ENCODE assay signal across 1 cellular context in the genomic region with DNA sequence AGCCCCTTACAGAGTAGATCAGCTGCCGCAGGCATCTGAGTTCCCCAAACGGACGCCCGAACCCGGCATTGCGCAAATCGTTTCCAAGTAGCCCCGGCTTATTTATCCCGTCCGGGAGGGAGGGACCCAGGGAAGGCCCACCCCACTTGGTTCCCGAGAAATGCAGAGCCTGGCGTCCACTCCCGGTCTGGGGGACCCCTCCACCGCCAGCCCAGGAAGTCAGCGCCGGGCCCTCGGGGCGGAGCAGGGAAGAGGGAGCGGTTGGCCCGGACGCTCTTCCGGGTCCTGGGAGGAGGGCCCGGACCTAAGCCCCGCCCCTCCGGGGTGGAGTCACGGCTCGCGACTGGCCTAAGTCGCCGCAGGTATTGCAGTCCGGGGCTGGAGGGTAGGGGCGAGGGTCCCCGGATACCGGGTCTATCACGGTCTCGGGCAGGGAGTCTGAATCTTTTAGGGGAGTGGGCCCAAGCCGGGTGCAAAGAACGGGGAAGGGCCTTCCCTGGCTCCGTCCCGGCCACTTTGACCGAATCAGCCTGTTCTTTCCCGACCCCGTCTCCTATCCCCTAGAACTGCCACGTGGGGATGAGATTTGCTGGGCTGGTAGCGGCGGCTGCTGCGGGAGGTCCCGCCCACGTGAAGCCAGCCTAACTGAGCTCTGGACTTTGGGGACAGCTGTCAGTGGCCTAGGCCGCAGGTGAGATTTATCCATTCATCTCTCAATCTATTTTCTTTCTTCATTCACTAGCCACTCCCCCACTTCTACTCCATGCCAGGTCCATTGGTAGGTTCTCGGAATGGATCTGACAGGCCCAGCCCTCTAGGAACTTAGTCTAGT.
A peak's percentile ranks its signal among the peaks of the same experiment; 100 is the strongest.
TF ChIP-seq lines count a peak whose summit lies in the region.

A gene with protein sequence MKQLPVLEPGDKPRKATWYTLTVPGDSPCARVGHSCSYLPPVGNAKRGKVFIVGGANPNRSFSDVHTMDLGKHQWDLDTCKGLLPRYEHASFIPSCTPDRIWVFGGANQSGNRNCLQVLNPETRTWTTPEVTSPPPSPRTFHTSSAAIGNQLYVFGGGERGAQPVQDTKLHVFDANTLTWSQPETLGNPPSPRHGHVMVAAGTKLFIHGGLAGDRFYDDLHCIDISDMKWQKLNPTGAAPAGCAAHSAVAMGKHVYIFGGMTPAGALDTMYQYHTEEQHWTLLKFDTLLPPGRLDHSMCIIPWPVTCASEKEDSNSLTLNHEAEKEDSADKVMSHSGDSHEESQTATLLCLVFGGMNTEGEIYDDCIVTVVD (plus strand): TSS at position 327 of the 832 bp plus-strand sequence. CDS start 2,472 bp downstream, outside the sequence.

TF ChIP-seq in HepG2, 621 proteins besides CTCF, POLR2A, EP300 and RAD21 (continued from another document and continues in another):
- TF ChIP-seq USF2 (IDR thresholded peaks at IDR 0.05; ENCODE audit: low read depth, low read length) = peak; percentile 41
- TF ChIP-seq USF2 (CRISPR knock-in tag; IDR thresholded peaks at IDR 0.05; ENCODE audit: borderline replicate concordance) = peak; percentile 70; the same call in 1 of the 2 replicates
- TF ChIP-seq ZFP90 (CRISPR knock-in tag; IDR thresholded peaks at IDR 0.05; ENCODE audit: borderline replicate concordance) = peak; percentile 20; the same call in 1 of the 2 replicates
- TF ChIP-seq AGO1 (IDR thresholded peaks at IDR 0.05; ENCODE audit: low read depth, low read length, poor library complexity, severe bottlenecking) = peak; percentile 39
- no peak for TF ChIP-seq ETS1 (CRISPR knock-in tag; IDR thresholded peaks at IDR 0.05)
- TF ChIP-seq, protein P1, sequence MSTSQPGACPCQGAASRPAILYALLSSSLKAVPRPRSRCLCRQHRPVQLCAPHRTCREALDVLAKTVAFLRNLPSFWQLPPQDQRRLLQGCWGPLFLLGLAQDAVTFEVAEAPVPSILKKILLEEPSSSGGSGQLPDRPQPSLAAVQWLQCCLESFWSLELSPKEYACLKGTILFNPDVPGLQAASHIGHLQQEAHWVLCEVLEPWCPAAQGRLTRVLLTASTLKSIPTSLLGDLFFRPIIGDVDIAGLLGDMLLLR (CRISPR knock-in tag; IDR thresholded peaks at IDR 0.05) = peak; percentile 82; the same call in 1 of the 2 replicates
- peak; percentile 38; the same call in 1 of the 2 replicates for TF ChIP-seq TIGD3 (CRISPR knock-in tag; IDR thresholded peaks at IDR 0.05; ENCODE audit: borderline replicate concordance)
- TF ChIP-seq ZNF691 (CRISPR knock-in tag; IDR thresholded peaks at IDR 0.05; ENCODE audit: borderline replicate concordance, low read depth) = 0 out of 2 replicates have a peak, but pooled peaks have one; percentile 0
- TF ChIP-seq ZNF850 (CRISPR knock-in tag; conservative IDR thresholded peaks at IDR 0.05) = no peak
- TF ChIP-seq NONO (IDR thresholded peaks at IDR 0.05) = no peak
- TF ChIP-seq NONO (CRISPR knock-in tag; conservative IDR thresholded peaks at IDR 0.05) = peak; percentile 63; the same call in 1 of the 2 replicates
- no peak for TF ChIP-seq DPF2 (CRISPR knock-in tag; IDR thresholded peaks at IDR 0.05; ENCODE audit: borderline replicate concordance, low read depth)
- TF ChIP-seq, protein P2, sequence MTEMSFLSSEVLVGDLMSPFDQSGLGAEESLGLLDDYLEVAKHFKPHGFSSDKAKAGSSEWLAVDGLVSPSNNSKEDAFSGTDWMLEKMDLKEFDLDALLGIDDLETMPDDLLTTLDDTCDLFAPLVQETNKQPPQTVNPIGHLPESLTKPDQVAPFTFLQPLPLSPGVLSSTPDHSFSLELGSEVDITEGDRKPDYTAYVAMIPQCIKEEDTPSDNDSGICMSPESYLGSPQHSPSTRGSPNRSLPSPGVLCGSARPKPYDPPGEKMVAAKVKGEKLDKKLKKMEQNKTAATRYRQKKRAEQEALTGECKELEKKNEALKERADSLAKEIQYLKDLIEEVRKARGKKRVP (CRISPR knock-in tag; IDR thresholded peaks at IDR 0.05) = peak in 1 of 2 experiments; percentile 61; a peak in 2 of 4 replicates
- 0 out of 2 replicates have a peak, but pooled peaks have one; percentile 51 for TF ChIP-seq ZSCAN12 (CRISPR knock-in tag; IDR thresholded peaks at IDR 0.05)
- peak; percentile 81; the same call in 1 of the 2 replicates for TF ChIP-seq ZHX1 (CRISPR knock-in tag; IDR thresholded peaks at IDR 0.05; ENCODE audit: low read depth)
- TF ChIP-seq, protein P3, sequence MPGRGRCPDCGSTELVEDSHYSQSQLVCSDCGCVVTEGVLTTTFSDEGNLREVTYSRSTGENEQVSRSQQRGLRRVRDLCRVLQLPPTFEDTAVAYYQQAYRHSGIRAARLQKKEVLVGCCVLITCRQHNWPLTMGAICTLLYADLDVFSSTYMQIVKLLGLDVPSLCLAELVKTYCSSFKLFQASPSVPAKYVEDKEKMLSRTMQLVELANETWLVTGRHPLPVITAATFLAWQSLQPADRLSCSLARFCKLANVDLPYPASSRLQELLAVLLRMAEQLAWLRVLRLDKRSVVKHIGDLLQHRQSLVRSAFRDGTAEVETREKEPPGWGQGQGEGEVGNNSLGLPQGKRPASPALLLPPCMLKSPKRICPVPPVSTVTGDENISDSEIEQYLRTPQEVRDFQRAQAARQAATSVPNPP (CRISPR knock-in tag; IDR thresholded peaks at IDR 0.05) = no peak
- peak; percentile 99 for TF ChIP-seq ELF1 (CRISPR knock-in tag; IDR thresholded peaks at IDR 0.05)
- TF ChIP-seq KLF16 (CRISPR knock-in tag; IDR thresholded peaks at IDR 0.05) = peak in 1 of 2 experiments; percentile 39; a peak in 1 of 4 replicates
- peak; percentile 61 for TF ChIP-seq AGO2 (optimal IDR thresholded peaks at IDR 0.05; ENCODE audit: low read depth, low read length)
- TF ChIP-seq MED8 (CRISPR knock-in tag; IDR thresholded peaks at IDR 0.05; ENCODE audit: insufficient replicate concordance) = no peak
- TF ChIP-seq, protein P4, sequence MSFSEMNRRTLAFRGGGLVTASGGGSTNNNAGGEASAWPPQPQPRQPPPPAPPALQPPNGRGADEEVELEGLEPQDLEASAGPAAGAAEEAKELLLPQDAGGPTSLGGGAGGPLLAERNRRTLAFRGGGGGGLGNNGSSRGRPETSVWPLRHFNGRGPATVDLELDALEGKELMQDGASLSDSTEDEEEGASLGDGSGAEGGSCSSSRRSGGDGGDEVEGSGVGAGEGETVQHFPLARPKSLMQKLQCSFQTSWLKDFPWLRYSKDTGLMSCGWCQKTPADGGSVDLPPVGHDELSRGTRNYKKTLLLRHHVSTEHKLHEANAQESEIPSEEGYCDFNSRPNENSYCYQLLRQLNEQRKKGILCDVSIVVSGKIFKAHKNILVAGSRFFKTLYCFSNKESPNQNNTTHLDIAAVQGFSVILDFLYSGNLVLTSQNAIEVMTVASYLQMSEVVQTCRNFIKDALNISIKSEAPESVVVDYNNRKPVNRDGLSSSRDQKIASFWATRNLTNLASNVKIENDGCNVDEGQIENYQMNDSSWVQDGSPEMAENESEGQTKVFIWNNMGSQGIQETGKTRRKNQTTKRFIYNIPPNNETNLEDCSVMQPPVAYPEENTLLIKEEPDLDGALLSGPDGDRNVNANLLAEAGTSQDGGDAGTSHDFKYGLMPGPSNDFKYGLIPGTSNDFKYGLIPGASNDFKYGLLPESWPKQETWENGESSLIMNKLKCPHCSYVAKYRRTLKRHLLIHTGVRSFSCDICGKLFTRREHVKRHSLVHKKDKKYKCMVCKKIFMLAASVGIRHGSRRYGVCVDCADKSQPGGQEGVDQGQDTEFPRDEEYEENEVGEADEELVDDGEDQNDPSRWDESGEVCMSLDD (CRISPR knock-in tag; IDR thresholded peaks at IDR 0.05; ENCODE audit: borderline replicate concordance) = peak; percentile 84; the same call in 1 of the 2 replicates
- no peak; the same call in 1 of the 2 replicates for TF ChIP-seq HNF4G (IDR thresholded peaks at IDR 0.05; ENCODE audit: borderline replicate concordance, low read depth, low read length)
- TF ChIP-seq HNF4G (CRISPR knock-in tag; IDR thresholded peaks at IDR 0.05; ENCODE audit: borderline replicate concordance, low read depth) = no peak
- no peak for TF ChIP-seq BRCA1 (CRISPR knock-in tag; IDR thresholded peaks at IDR 0.05)
- TF ChIP-seq KLF6 (CRISPR knock-in tag; IDR thresholded peaks at IDR 0.05) = peak; percentile 69; the same call in 1 of the 2 replicates
- TF ChIP-seq IKZF4 (CRISPR knock-in tag; IDR thresholded peaks at IDR 0.05; ENCODE audit: borderline replicate concordance, low read depth, not compliant biosample characterization) = peak; percentile 79
- peak; percentile 56 for TF ChIP-seq HNF4A (CRISPR knock-in tag; IDR thresholded peaks at IDR 0.05)
- TF ChIP-seq PRMT3 (CRISPR knock-in tag; IDR thresholded peaks at IDR 0.05; ENCODE audit: borderline replicate concordance, low read depth) = no peak; the same call in 1 of the 2 replicates
- TF ChIP-seq KAT7 (CRISPR knock-in tag; IDR thresholded peaks at IDR 0.05; ENCODE audit: borderline replicate concordance) = peak; percentile 67; the same call in 1 of the 2 replicates
- no peak; the same call in 1 of the 2 replicates for TF ChIP-seq ZNF556 (CRISPR knock-in tag; IDR thresholded peaks at IDR 0.05; ENCODE audit: borderline replicate concordance)
- TF ChIP-seq KDM5A (IDR thresholded peaks at IDR 0.05; ENCODE audit: borderline replicate concordance, low read length) = peak; percentile 59
- peak; percentile 87; the same call in 1 of the 2 replicates for TF ChIP-seq ZFP36L1 (CRISPR knock-in tag; IDR thresholded peaks at IDR 0.05)
- peak; percentile 63; the same call in 1 of the 2 replicates for TF ChIP-seq ZNF615 (CRISPR knock-in tag; IDR thresholded peaks at IDR 0.05; ENCODE audit: borderline replicate concordance)
- peak; percentile 67; the same call in 1 of the 2 replicates for TF ChIP-seq ZSCAN9 (CRISPR knock-in tag; IDR thresholded peaks at IDR 0.05; ENCODE audit: borderline replicate concordance)
- 0 out of 2 replicates have a peak, but pooled peaks have one; percentile 18 for TF ChIP-seq ZNF703 (CRISPR knock-in tag; IDR thresholded peaks at IDR 0.05; ENCODE audit: borderline replicate concordance)
- TF ChIP-seq ZSCAN25 (CRISPR knock-in tag; IDR thresholded peaks at IDR 0.05) = peak; percentile 52
- peak; percentile 64; the same call in 1 of the 2 replicates for TF ChIP-seq ZNF17 (CRISPR knock-in tag; IDR thresholded peaks at IDR 0.05)
- peak; percentile 30; the same call in 1 of the 2 replicates for TF ChIP-seq MED13 (CRISPR knock-in tag; IDR thresholded peaks at IDR 0.05)
- no peak for TF ChIP-seq ZFP36 (IDR thresholded peaks at IDR 0.05; ENCODE audit: borderline replicate concordance, low read depth, low read length, partially characterized antibody)
- peak; percentile 4; the same call in 1 of the 2 replicates for TF ChIP-seq ZNF7 (CRISPR knock-in tag; IDR thresholded peaks at IDR 0.05)
- TF ChIP-seq MYC (CRISPR knock-in tag; IDR thresholded peaks at IDR 0.05; ENCODE audit: borderline replicate concordance) = peak; percentile 93
- peak; percentile 80 for TF ChIP-seq HNRNPLL (IDR thresholded peaks at IDR 0.05; ENCODE audit: low read depth, low read length, poor library complexity, severe bottlenecking)
- TF ChIP-seq SPEN (CRISPR knock-in tag; IDR thresholded peaks at IDR 0.05; ENCODE audit: low read depth) = no peak; the same call in none of the 2 replicates
